Comparison of ENCODE assay signal across 39 cellular contexts in genomic region chr6:127691147-127691546, GRCh38.
"Had no signal": no experiment of that assay in that cellular context is flagged by ENCODE, and none has a peak within 500 bp of the region (broad histone marks: within the 10 kb centered on the region; RNA-seq: fewer than 3 reads in every experiment).

No MANE protein-coding gene starts in this region.

- H3K27me3 Mint-ChIP-seq: activated naive CD4-positive, alpha-beta T cell treated with anti-CD3 and anti-CD28 coated beads, Interleukin-2, amount 10 ng/mL, durations not matched to agents 7 days and 5 days; activated naive CD4-positive, alpha-beta T cell treated with anti-CD3 and anti-CD28 coated beads, Interleukin-2, amount 50 U/mL, for 24 hours; activated naive CD8-positive, alpha-beta T cell; activated naive CD8-positive, alpha-beta T cell treated with anti-CD3 and anti-CD28 coated beads for 36 hours; activated naive CD8-positive, alpha-beta T cell treated with anti-CD3 and anti-CD28 coated beads, Interleukin-2, amount 10 ng/mL, durations not matched to agents 7 days and 5 days; activated naive CD8-positive, alpha-beta T cell treated with anti-CD3 and anti-CD28 coated beads, Interleukin-2, amount 50 U/mL, for 24 hours; activated T-cell treated with anti-CD3 and anti-CD28 coated beads, Interleukin-2, amount 50 U/mL, for 24 hours; activated T-helper 17 cell treated with anti-CD3 and anti-CD28 coated beads, Interleukin-2, amount 50 U/mL, for 72 hours; central memory CD8-positive, alpha-beta T cell had no signal

- H3K9me3 ChIP-seq: adrenal gland, ascending aorta, body of pancreas, breast epithelium had no signal

- H3K4me3 Mint-ChIP-seq: activated naive CD4-positive, alpha-beta T cell treated with anti-CD3 and anti-CD28 coated beads for 36 hours; activated naive CD4-positive, alpha-beta T cell treated with anti-CD3 and anti-CD28 coated beads, Interleukin-2, amount 10 ng/mL, durations not matched to agents 7 days and 5 days; activated naive CD4-positive, alpha-beta T cell treated with anti-CD3 and anti-CD28 coated beads, Interleukin-2, amount 50 U/mL, for 24 hours; activated naive CD8-positive, alpha-beta T cell; activated naive CD8-positive, alpha-beta T cell treated with anti-CD3 and anti-CD28 coated beads for 36 hours; activated naive CD8-positive, alpha-beta T cell treated with anti-CD3 and anti-CD28 coated beads, Interleukin-2, amount 10 ng/mL, durations not matched to agents 7 days and 5 days; activated naive CD8-positive, alpha-beta T cell treated with anti-CD3 and anti-CD28 coated beads, Interleukin-2, amount 50 U/mL, for 24 hours; activated T-cell treated with anti-CD3 and anti-CD28 coated beads, Interleukin-2, amount 50 U/mL, for 24 hours; activated T-cell treated with anti-CD3 and anti-CD28 coated beads, Interleukin-2, amount 50 U/mL, for 4 hours; activated T-cell treated with anti-CD3 and anti-CD28 coated beads, Interleukin-2, amount 50 U/mL, for 72 hours; activated T-helper 1 cell treated with anti-CD3 and anti-CD28 coated beads, Interleukin-12 subunit alpha, Interleukin-12 subunit beta, Interleukin-2, Interleukin-4 antibody, amounts not matched to agents 30 ng/mL and 10 ng/mL and 1 ng/mL, durations not matched to agents 14 hours and 24 hours and 36 hours; activated T-helper 17 cell treated with anti-CD3 and anti-CD28 coated beads, Interleukin-2, amount 50 U/mL, for 72 hours; brain; central memory CD8-positive, alpha-beta T cell had no signal

- H3K27me3 ChIP-seq: adrenal gland, ascending aorta, body of pancreas, brain microvascular endothelial cell, breast epithelium, cardiac muscle cell had no signal

- FAIRE-seq: astrocyte, bronchial epithelial cell had no signal

- DNase-seq: activated effector memory CD4-positive, alpha-beta T cell treated with anti-CD3 and anti-CD28 coated beads, Interleukin-2, amount 50 U/mL, for 16 hours; activated effector memory CD4-positive, alpha-beta T cell treated with Interleukin-2 at 50 U/mL for 16 hours; activated gamma-delta T cell; activated gamma-delta T cell treated with Interleukin-2 at 50 U/mL for 16 hours; activated naive CD4-positive, alpha-beta T cell; activated naive CD4-positive, alpha-beta T cell treated with anti-CD3 and anti-CD28 coated beads for 36 hours; activated naive CD4-positive, alpha-beta T cell treated with anti-CD3 and anti-CD28 coated beads, Interleukin-2, amount 10 ng/mL, durations not matched to agents 7 days and 5 days; activated naive CD4-positive, alpha-beta T cell treated with anti-CD3 and anti-CD28 coated beads, Interleukin-2, amount 50 U/mL, for 16 hours; activated naive CD4-positive, alpha-beta T cell treated with Interleukin-2 at 50 U/mL for 16 hours; activated naive CD8-positive, alpha-beta T cell treated with anti-CD3 and anti-CD28 coated beads for 36 hours; activated naive CD8-positive, alpha-beta T cell treated with anti-CD3 and anti-CD28 coated beads, Interleukin-2, amount 10 ng/mL, durations not matched to agents 7 days and 5 days; activated naive CD8-positive, alpha-beta T cell treated with anti-CD3 and anti-CD28 coated beads, Interleukin-2, amount 50 U/mL, for 24 hours; activated T-cell treated with anti-CD3 and anti-CD28 coated beads, Interleukin-2, amount 50 U/mL, for 24 hours; activated T-cell treated with anti-CD3 and anti-CD28 coated beads, Interleukin-2, amount 50 U/mL, for 4 hours; activated T-cell treated with anti-CD3 and anti-CD28 coated beads, Interleukin-2, amount 50 U/mL, for 48 hours; activated T-cell treated with anti-CD3 and anti-CD28 coated beads, Interleukin-2, amount 50 U/mL, for 72 hours; adrenal gland; amniotic stem cell; amygdala; anterior cingulate cortex; aorta; body of pancreas; brain microvascular endothelial cell; caudate nucleus; central memory CD4-positive, alpha-beta T cell; cerebellar nuclear complex had no signal

- H3K4me3 ChIP-seq: adrenal gland, ascending aorta, body of pancreas, breast epithelium, cardiac muscle cell had no signal

- H3K27ac ChIP-seq: adrenal gland, ascending aorta, body of pancreas, brain microvascular endothelial cell, breast epithelium, cardiac muscle cell had no signal

- H3K4me1 Mint-ChIP-seq: activated naive CD4-positive, alpha-beta T cell treated with anti-CD3 and anti-CD28 coated beads, Interleukin-2, amount 10 ng/mL, durations not matched to agents 7 days and 5 days; activated naive CD4-positive, alpha-beta T cell treated with anti-CD3 and anti-CD28 coated beads, Interleukin-2, amount 50 U/mL, for 24 hours; activated naive CD8-positive, alpha-beta T cell treated with anti-CD3 and anti-CD28 coated beads for 36 hours; activated naive CD8-positive, alpha-beta T cell treated with anti-CD3 and anti-CD28 coated beads, Interleukin-2, amount 10 ng/mL, durations not matched to agents 7 days and 5 days; activated naive CD8-positive, alpha-beta T cell treated with anti-CD3 and anti-CD28 coated beads, Interleukin-2, amount 50 U/mL, for 24 hours; brain had no signal

- ATAC-seq: activated naive CD4-positive, alpha-beta T cell treated with anti-CD3 and anti-CD28 coated beads, Interleukin-2, amount 50 U/mL, for 72 hours; activated naive CD8-positive, alpha-beta T cell treated with anti-CD3 and anti-CD28 coated beads, Interleukin-2, amount 50 U/mL, for 24 hours; activated T-cell treated with anti-CD3 and anti-CD28 coated beads, Interleukin-2, amount 50 U/mL, for 4 hours; activated T-cell treated with anti-CD3 and anti-CD28 coated beads, Interleukin-2, amount 50 U/mL, for 72 hours; activated T-helper 17 cell treated with anti-CD3 and anti-CD28 coated beads, Interleukin-2, amount 50 U/mL, for 72 hours; body of pancreas had no signal

- H3K36me3 ChIP-seq: adrenal gland, ascending aorta, brain microvascular endothelial cell, breast epithelium, cardiac muscle cell had no signal

- H3K4me1 ChIP-seq: adrenal gland, ascending aorta, body of pancreas, breast epithelium had no signal

- H3K27ac Mint-ChIP-seq: activated naive CD4-positive, alpha-beta T cell treated with anti-CD3 and anti-CD28 coated beads for 36 hours; activated naive CD4-positive, alpha-beta T cell treated with anti-CD3 and anti-CD28 coated beads, Interleukin-2, amount 10 ng/mL, durations not matched to agents 7 days and 5 days; activated naive CD4-positive, alpha-beta T cell treated with anti-CD3 and anti-CD28 coated beads, Interleukin-2, amount 50 U/mL, for 24 hours; activated naive CD8-positive, alpha-beta T cell; activated naive CD8-positive, alpha-beta T cell treated with anti-CD3 and anti-CD28 coated beads for 36 hours; activated naive CD8-positive, alpha-beta T cell treated with anti-CD3 and anti-CD28 coated beads, Interleukin-2, amount 10 ng/mL, durations not matched to agents 7 days and 5 days; activated naive CD8-positive, alpha-beta T cell treated with anti-CD3 and anti-CD28 coated beads, Interleukin-2, amount 50 U/mL, for 24 hours; activated T-cell treated with anti-CD3 and anti-CD28 coated beads, Interleukin-2, amount 50 U/mL, for 24 hours; activated T-cell treated with anti-CD3 and anti-CD28 coated beads, Interleukin-2, amount 50 U/mL, for 72 hours; activated T-helper 1 cell treated with anti-CD3 and anti-CD28 coated beads, Interleukin-12 subunit alpha, Interleukin-12 subunit beta, Interleukin-2, Interleukin-4 antibody, amounts not matched to agents 30 ng/mL and 10 ng/mL and 1 ng/mL, durations not matched to agents 14 hours and 24 hours and 36 hours; activated T-helper 17 cell treated with anti-CD3 and anti-CD28 coated beads, Interleukin-2, amount 50 U/mL, for 72 hours; activated T-helper 2 cell treated with anti-CD3 and anti-CD28 coated beads, Interferon-gamma antibody, Interleukin-2, Interleukin-4, amounts not matched to agents 10 μg/mL and 5 μg/mL and 100 μg/mL, durations not matched to agents 14 hours and 24 hours and 36 hours; brain had no signal

- H3K36me3 Mint-ChIP-seq: brain had no signal
